29 cellular contexts compared by ENCODE assay signal in the genomic region with DNA sequence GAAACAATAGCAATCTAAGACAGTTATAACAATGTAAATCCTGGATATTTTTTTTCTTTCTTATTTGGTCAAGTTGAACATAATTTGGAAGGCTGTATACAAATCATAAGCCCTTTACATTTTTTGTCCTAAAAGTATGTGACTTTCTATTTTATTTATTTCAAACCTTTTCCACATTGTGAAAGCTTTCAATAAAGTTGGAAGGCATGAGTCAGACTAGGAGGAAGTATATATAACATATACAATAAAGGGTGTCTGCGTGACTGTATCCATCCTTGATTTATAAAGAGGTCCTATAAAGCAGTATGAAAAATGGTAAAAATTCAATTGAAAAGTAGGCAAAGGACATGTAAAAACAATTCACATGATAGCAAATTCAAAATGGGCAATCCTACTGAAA. TPM values are rescaled to one million over a fixed set of nuclear protein-coding genes. Genes with fewer than 3 reads are reported as not detected.
"Had no signal": no experiment of that assay in that cellular context is flagged by ENCODE, and none has a peak within 500 bp of the region (broad histone marks: within the 10 kb centered on the region; RNA-seq: fewer than 3 reads in every experiment).

No MANE protein-coding gene starts in this region.

- ATAC-seq: effector memory CD8-positive, alpha-beta T cell; gastroesophageal sphincter; heart left ventricle; left cardiac atrium; left lung; naive thymus-derived CD4-positive, alpha-beta T cell; sciatic nerve; stimulated activated naive CD8-positive, alpha-beta T cell treated with anti-CD3 and anti-CD28 coated beads, Interleukin-15, amount 100 ng/mL, for 72 hours had no signal

- H3K27ac ChIP-seq: coronary artery, gastroesophageal sphincter, heart left ventricle, hepatocyte, left lung, neural progenitor cell, parathyroid adenoma, prostate gland, right atrium auricular region, suprapubic skin, vagina had no signal

- H3K27me3 ChIP-seq: gastroesophageal sphincter, hepatocyte, left lung, neural progenitor cell, right atrium auricular region, suprapubic skin, vagina had no signal

- DNase-seq: effector memory CD8-positive, alpha-beta T cell; foreskin fibroblast; heart left ventricle; left cardiac atrium; left lung; mesendoderm; midbrain; naive thymus-derived CD4-positive, alpha-beta T cell; stimulated activated CD4-positive, alpha-beta T cell treated with anti-CD3 and anti-CD28 coated beads, Interleukin-12 subunit alpha, Interleukin-12 subunit beta, amount 100 ng/mL, for 4 hours; stimulated activated CD4-positive, alpha-beta T cell treated with anti-CD3 and anti-CD28 coated beads, Interleukin-1b, Interleukin-23, amount 100 ng/mL, for 48 hours; stimulated activated CD4-positive, alpha-beta T cell treated with anti-CD3 and anti-CD28 coated beads, Interleukin-4, amount 100 ng/mL, for 1 hour; stimulated activated CD8-positive, alpha-beta memory T cell treated with anti-CD3 and anti-CD28 coated beads, Interleukin-4, amount 100 ng/mL, for 48 hours; stimulated activated naive CD4-positive, alpha-beta T cell; stimulated activated naive CD8-positive, alpha-beta T cell treated with anti-CD3 and anti-CD28 coated beads, Interleukin-15, amount 100 ng/mL, for 72 hours; trophoblast cell had no signal

- H3K79me2 ChIP-seq: hepatocyte, parathyroid adenoma had no signal

- FAIRE-seq: endometrium had no signal

- H3K27ac Mint-ChIP-seq: effector memory CD8-positive, alpha-beta T cell; naive thymus-derived CD4-positive, alpha-beta T cell; nephron; neural progenitor cell; stimulated activated naive CD8-positive, alpha-beta T cell treated with anti-CD3 and anti-CD28 coated beads, Interleukin-15, amount 100 ng/mL, for 72 hours had no signal

- H2AFZ ChIP-seq: hepatocyte, neural progenitor cell, parathyroid adenoma had no signal

- H3K36me3 Mint-ChIP-seq: neural progenitor cell had no signal

- H3K4me1 Mint-ChIP-seq: naive thymus-derived CD4-positive, alpha-beta T cell had no signal

- H3K4me2 ChIP-seq: hepatocyte, neural progenitor cell, smooth muscle cell had no signal

- H3K4me1 ChIP-seq: gastroesophageal sphincter, heart left ventricle, left lung, neural progenitor cell, parathyroid adenoma, prostate gland, right atrium auricular region, suprapubic skin, vagina had no signal

- H3K9ac ChIP-seq: neural progenitor cell, parathyroid adenoma had no signal

- H3K4me3 Mint-ChIP-seq: effector memory CD8-positive, alpha-beta T cell; naive thymus-derived CD4-positive, alpha-beta T cell; nephron; neural progenitor cell; stimulated activated naive CD8-positive, alpha-beta T cell treated with anti-CD3 and anti-CD28 coated beads, Interleukin-15, amount 100 ng/mL, for 72 hours had no signal

- H3K4me3 ChIP-seq: coronary artery, gastroesophageal sphincter, heart left ventricle, hepatocyte, left lung, neural progenitor cell, prostate gland, right atrium auricular region, smooth muscle cell, suprapubic skin, vagina had no signal

- H3K27me3 Mint-ChIP-seq: stimulated activated naive CD8-positive, alpha-beta T cell treated with anti-CD3 and anti-CD28 coated beads, Interleukin-15, amount 100 ng/mL, for 72 hours had no signal

- H3K36me3 ChIP-seq: gastroesophageal sphincter, heart left ventricle, left lung, neural progenitor cell, prostate gland, right atrium auricular region, suprapubic skin, vagina had no signal

- H3K9me3 ChIP-seq: prostate gland, vagina had no signal

RNA-seq across cellular contexts. Expression of gene CRACDL, which starts 44.4 kb away (rescaled TPM):
- total RNA-seq: osteoblast had no signal
